ENCODE assay signal across 19 cellular contexts in the genomic region with DNA sequence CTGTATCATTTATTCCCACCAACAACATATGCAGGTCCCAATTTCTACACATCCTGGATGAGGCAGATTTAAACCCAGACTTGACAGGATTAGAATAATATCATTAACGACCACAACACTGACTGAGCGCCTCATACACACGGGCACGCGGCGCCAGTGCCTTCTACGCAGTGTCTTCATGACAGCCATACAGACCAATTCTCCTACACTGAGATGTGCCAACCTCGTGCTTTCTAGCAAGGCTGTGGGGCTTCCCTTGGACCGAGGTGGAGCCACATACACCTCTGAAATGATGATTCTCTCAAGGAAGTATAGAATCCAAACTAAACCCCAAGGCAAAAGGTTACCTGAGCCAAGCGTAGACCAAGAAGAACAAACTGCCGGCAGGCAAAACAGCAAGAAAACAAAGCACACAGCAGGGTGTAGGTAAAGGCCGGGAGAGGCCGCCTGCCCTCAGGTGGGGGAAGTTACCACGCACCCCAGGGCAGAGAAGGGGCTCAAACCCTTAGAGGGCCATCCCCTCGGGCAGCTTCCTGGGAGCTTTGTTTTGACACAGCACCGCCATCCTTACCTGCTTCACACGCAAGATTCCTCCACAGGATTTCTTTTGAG.
DNase-seq lines count a peak whose midpoint lies in the region; ATAC-seq and TF ChIP-seq lines count a peak whose summit lies in the region.
"Had no signal": no experiment of that assay in that cellular context is flagged by ENCODE, and none has a peak within 500 bp of the region (broad histone marks: within the 10 kb centered on the region; RNA-seq: fewer than 3 reads in every experiment).

No MANE protein-coding gene starts in this region.

- H3K36me3 Mint-ChIP-seq in endothelial cell (ENCODE audit: low read depth, unreplicated experiment) (peaks cover 27% of the 10 kb centered on the region), neural progenitor cell (peaks cover 29% of the 10 kb centered on the region)

- no peak overlapping the region for H2BK12ac ChIP-seq in trophoblast cell (ENCODE audit: low read length)

- H3K4me2 ChIP-seq in trophoblast cell (ENCODE audit: low read length), result no peak overlapping the region
- H3K4me2 ChIP-seq in neural progenitor cell, result no peak overlapping the region

- TF ChIP-seq EP300 in suprapubic skin (IDR thresholded peaks at IDR 0.05), result no peak

- no peak overlapping the region for H2AK5ac ChIP-seq in trophoblast cell (ENCODE audit: low read length)

- 80% methylated on average over 17 of the region's 17 CpGs for WGBS in HUES64
- WGBS in trophoblast cell (ENCODE audit: extremely low coverage, insufficient coverage, insufficient read length), result no CpG with 5 or more reads among the region's 17 CpGs
- 67% methylated on average over 17 of the region's 17 CpGs for WGBS in suprapubic skin

- H3K9ac ChIP-seq in HUES64 (ENCODE audit: low read depth, low read length) (no peak overlapping the region), trophoblast cell (ENCODE audit: low read length) (no peak overlapping the region), neural progenitor cell (no peak overlapping the region)

- peaks cover 6% of the 10 kb centered on the region for H3F3A ChIP-seq in neural progenitor cell (ENCODE audit: low read depth)

- no peak overlapping the region for H3K4me3 ChIP-seq in HUES64 (ENCODE audit: low read length)
- H3K4me3 ChIP-seq in trophoblast cell (ENCODE audit: low read depth, low read length), result no peak overlapping the region
- H3K4me3 ChIP-seq in neural progenitor cell, result no peak overlapping the region
- no peak overlapping the region for H3K4me3 ChIP-seq in suprapubic skin
- H3K4me3 ChIP-seq: K562, SK-N-MC had no signal

- H3K9me3 ChIP-seq in HUES64 (ENCODE audit: insufficient read depth, low read depth, low read length), result no peaks in the 10 kb centered on the region
- H3K9me3 ChIP-seq in trophoblast cell (ENCODE audit: insufficient read depth, low read depth, low read length), result no peaks in the 10 kb centered on the region
- no peaks in the 10 kb centered on the region for H3K9me3 ChIP-seq in neural progenitor cell (ENCODE audit: low read depth)
- no peaks in the 10 kb centered on the region for H3K9me3 ChIP-seq in suprapubic skin

- H3K36me3 ChIP-seq in HUES64 (ENCODE audit: insufficient read depth, low read length) (peaks cover 32% of the 10 kb centered on the region), trophoblast cell (ENCODE audit: control insufficient read depth in 1 of 2, insufficient read depth in 2 of 2, low read length in 2 of 2) (peaks cover 39 to 47% of the 10 kb centered on the region in 2 experiments), neural progenitor cell (no peaks in the 10 kb centered on the region), suprapubic skin (peaks cover 39% of the 10 kb centered on the region)

- H3K23ac ChIP-seq in trophoblast cell (ENCODE audit: low read length), result no peak overlapping the region

- H2BK120ac ChIP-seq in trophoblast cell (ENCODE audit: insufficient read depth, low read length, poor library complexity), result peak overlapping the region; percentile 56

- H3K27ac Mint-ChIP-seq in endothelial cell (ENCODE audit: unreplicated experiment) (peak overlapping the region; percentile 8), neural progenitor cell (no peak overlapping the region)

- H3K27me3 ChIP-seq in HUES64 (ENCODE audit: insufficient read depth, low read length) (no peaks in the 10 kb centered on the region), trophoblast cell (ENCODE audit: insufficient read depth, low read length) (no peaks in the 10 kb centered on the region), neural progenitor cell (no peaks in the 10 kb centered on the region), suprapubic skin (no peaks in the 10 kb centered on the region)

- H3K4me3 Mint-ChIP-seq in endothelial cell (ENCODE audit: unreplicated experiment) (no peak overlapping the region), neural progenitor cell (no peak overlapping the region)

- peak overlapping the region; percentile 45 for H4K91ac ChIP-seq in trophoblast cell (ENCODE audit: low read depth, low read length)

- H2BK5ac ChIP-seq in trophoblast cell (ENCODE audit: low read depth, low read length, poor library complexity), result peak overlapping the region; percentile 1

- no peak overlapping the region for H3K18ac ChIP-seq in trophoblast cell (ENCODE audit: low read length)

- H3K27me3 Mint-ChIP-seq in endothelial cell (ENCODE audit: unreplicated experiment) (peaks cover 4% of the 10 kb centered on the region), neural progenitor cell (ENCODE audit: insufficient read depth, low read depth) (peaks cover 12% of the 10 kb centered on the region)

- H4K8ac ChIP-seq in trophoblast cell (ENCODE audit: low read depth, low read length), result no peak overlapping the region

- H3K79me2 ChIP-seq in trophoblast cell (ENCODE audit: control insufficient read depth, insufficient read depth, low read length, poor library complexity) (peaks cover 10% of the 10 kb centered on the region), neural progenitor cell (ENCODE audit: low read depth) (peaks cover 5% of the 10 kb centered on the region)

- TF ChIP-seq POLR2A in suprapubic skin (IDR thresholded peaks at IDR 0.05), result no peak

- H3K4me1 ChIP-seq in HUES64 (ENCODE audit: insufficient read depth, low read length) (peaks cover 42% of the 10 kb centered on the region), trophoblast cell (ENCODE audit: control insufficient read depth in 1 of 2, insufficient read depth in 2 of 2, low read length in 2 of 2) (peaks cover 13 to 24% of the 10 kb centered on the region in 2 experiments), neural progenitor cell (peaks cover 18% of the 10 kb centered on the region), suprapubic skin (peaks cover 41% of the 10 kb centered on the region)

- H3K14ac ChIP-seq in trophoblast cell (ENCODE audit: low read length), result no peak overlapping the region

- H3K4me1 Mint-ChIP-seq in endothelial cell (ENCODE audit: unreplicated experiment) (peaks cover 22% of the 10 kb centered on the region), neural progenitor cell (peaks cover 49% of the 10 kb centered on the region)

- no peak overlapping the region for H3K4ac ChIP-seq in trophoblast cell (ENCODE audit: low read depth, low read length)

- H4K20me1 ChIP-seq in neural progenitor cell (ENCODE audit: low read depth), result peaks cover 45% of the 10 kb centered on the region

- TF ChIP-seq CTCF in endothelial cell (IDR thresholded peaks at IDR 0.05; ENCODE audit: unreplicated experiment) (no peak), neural progenitor cell (IDR thresholded peaks at IDR 0.05) (no peak), suprapubic skin (IDR thresholded peaks at IDR 0.05) (no peak)

- H3K27ac ChIP-seq in HUES64 (ENCODE audit: low read depth, low read length) (peak overlapping the region; percentile 17; the same call in 1 of the 2 replicates), trophoblast cell (ENCODE audit: low read depth, low read length) (peak overlapping the region; percentile 40), neural progenitor cell (no peak overlapping the region), suprapubic skin (no peak overlapping the region)
- H3K27ac ChIP-seq: SK-N-MC had no signal

- H3K9me3 Mint-ChIP-seq in endothelial cell (ENCODE audit: unreplicated experiment), result no peaks in the 10 kb centered on the region
- no peaks in the 10 kb centered on the region for H3K9me3 Mint-ChIP-seq in neural progenitor cell

- no peak overlapping the region for H2AFZ ChIP-seq in trophoblast cell (ENCODE audit: insufficient read depth, low read length, poor library complexity)
- no peak overlapping the region for H2AFZ ChIP-seq in neural progenitor cell (replicated peaks)

- H4K12ac ChIP-seq in trophoblast cell (ENCODE audit: low read depth, low read length), result no peak overlapping the region

- DNase-seq in ELF-1 (ENCODE audit: low read depth, low spot score) (peak; percentile 75), endothelial cell (ENCODE audit: low spot score) (no peak), trophoblast cell (peak; percentile 45 to 57), NCI-H2171 (lab: John Stamatoyannopoulos, UW) (no peak), neural progenitor cell (ENCODE audit: low spot score) (no peak), suprapubic skin (ENCODE audit: low spot score in 2 of 2) (no peak)
- DNase-seq: DMS79, HCEC 1CT, MV-4-11, NCI-H1417 treated with DMSO at 0.1 percent for 48 hours, NCI-H1930, NCI-H446 treated with DMSO at 0.1 percent for 48 hours, NCI-H748 treated with DMSO at 0.1 percent for 48 hours, Right ventricle myocardium superior had no signal

- no peak for ATAC-seq in HG02588 (IDR thresholded peaks at IDR 0.05; ENCODE audit: unreplicated experiment)
- ATAC-seq: K562, Panc1 had no signal

- peaks cover 13% of the 10 kb centered on the region for H3K79me1 ChIP-seq in trophoblast cell (ENCODE audit: low read length)

Comparison
In these comparisons a context has a peak if more than half of its experiments do, and no peak if none do; other contexts are left out.
1. DNase-seq: peak in ELF-1 (single experiment) and trophoblast cell (2 of 2); none in endothelial cell (single experiment), NCI-H2171 (single experiment), neural progenitor cell (single experiment) and suprapubic skin (0 of 2).
2. H3K27ac ChIP-seq: peak in HUES64 (single experiment) and trophoblast cell (single experiment); none in neural progenitor cell (single experiment) and suprapubic skin (single experiment).